19 cellular contexts compared by ENCODE assay signal in genomic region chr3:31667582-31667981, GRCh38.
"Had no signal": no experiment of that assay in that cellular context is flagged by ENCODE, and none has a peak within 500 bp of the region (broad histone marks: within the 10 kb centered on the region; RNA-seq: fewer than 3 reads in every experiment).

No MANE protein-coding gene starts in this region.

- H3K27ac ChIP-seq: left ventricle myocardium inferior, ovary, right atrium auricular region, skin epidermis, spleen, tibial nerve, uterus had no signal

- H3K4me3 ChIP-seq: left ventricle myocardium inferior, lung, ovary, right atrium auricular region, skin epidermis, spleen, tibial nerve, uterus had no signal

- DNase-seq: islet precursor cell; left ventricle myocardium inferior; mesendoderm; naive B cell; natural killer cell; ovary; spleen; stimulated activated CD4-positive, alpha-beta T cell treated with anti-CD3 and anti-CD28 coated beads, Interleukin-1b, Interleukin-23, amount 100 ng/mL, for 48 hours; stimulated activated CD4-positive, alpha-beta T cell treated with anti-CD3 and anti-CD28 coated beads, Interleukin-2, amount 100 ng/mL, for 48 hours; stimulated activated CD4-positive, alpha-beta T cell treated with anti-CD3 and anti-CD28 coated beads, Interleukin-4, amount 100 ng/mL, for 4 hours; stimulated activated CD8-positive, alpha-beta memory T cell treated with anti-CD3 and anti-CD28 coated beads, Interleukin-4, amount 100 ng/mL, for 48 hours; stimulated activated naive CD4-positive, alpha-beta T cell treated with Interleukin-2 at 50 U/mL for 16 hours; stimulated activated naive CD8-positive, alpha-beta T cell treated with anti-CD3 and anti-CD28 coated beads, Interleukin-15, amount 100 ng/mL, for 72 hours; substantia nigra; uterus had no signal
